Comparison of ENCODE assay signal across 16 cellular contexts in the genomic region with DNA sequence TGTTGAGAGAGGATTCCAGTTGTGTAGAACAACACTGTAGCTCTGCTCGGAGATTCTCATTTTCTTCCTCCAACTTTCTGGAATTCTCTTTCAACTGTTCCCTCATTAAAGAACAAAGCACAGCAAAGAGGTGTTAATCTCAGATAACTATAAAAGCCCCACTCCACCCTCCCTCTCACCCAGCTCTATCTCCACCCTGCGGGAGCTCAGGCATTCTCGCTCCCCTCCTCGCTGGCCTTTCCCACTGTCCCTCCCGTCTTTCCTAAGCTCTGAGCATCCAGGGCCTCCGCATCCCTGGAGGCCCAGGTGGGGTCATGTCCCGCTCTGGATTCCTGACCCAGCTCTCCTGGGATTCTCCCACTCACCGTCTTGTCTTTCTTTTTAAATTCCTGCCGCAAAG. TPM values are rescaled to one million over a fixed set of nuclear protein-coding genes. Genes with fewer than 3 reads are reported as not detected.
DNase-seq lines count a peak whose midpoint lies in the region; ATAC-seq and TF ChIP-seq lines count a peak whose summit lies in the region.
"Had no signal": no experiment of that assay in that cellular context is flagged by ENCODE, and none has a peak within 500 bp of the region (broad histone marks: within the 10 kb centered on the region; RNA-seq: fewer than 3 reads in every experiment).

No MANE protein-coding gene starts in this region.

- H3K4me3 ChIP-seq in Karpas-422 (ENCODE audit: low read length) (no peak overlapping the region), neural progenitor cell (no peak overlapping the region), gastrocnemius medialis (no peak overlapping the region)
- H3K4me3 ChIP-seq: BLaER1 treated with 17β-estradiol and CSF1 and Interleukin-3, amounts not matched to agents 10 nM and 100 nM; HAP-1 had no signal

- H3K9me2 ChIP-seq in Karpas-422 (replicated peaks; ENCODE audit: insufficient read depth, low read length), result no peaks in the 10 kb centered on the region

- H3K9me3 ChIP-seq in Karpas-422 (ENCODE audit: low read length), result no peaks in the 10 kb centered on the region
- no peaks in the 10 kb centered on the region for H3K9me3 ChIP-seq in neural progenitor cell (ENCODE audit: low read depth)
- no peaks in the 10 kb centered on the region for H3K9me3 ChIP-seq in gastrocnemius medialis
- H3K9me3 ChIP-seq: BLaER1 treated with 17β-estradiol and CSF1 and Interleukin-3, amounts not matched to agents 10 nM and 100 nM; HAP-1 had no signal

- no peak overlapping the region for H3K9ac ChIP-seq in Karpas-422 (ENCODE audit: low read length)
- H3K9ac ChIP-seq in neural progenitor cell, result no peak overlapping the region
- H3K9ac ChIP-seq: BLaER1 treated with 17β-estradiol and CSF1 and Interleukin-3, amounts not matched to agents 10 nM and 100 nM had no signal

- no peaks in the 10 kb centered on the region for H3K27me3 Mint-ChIP-seq in dendritic cell treated with granulocyte-macrophage colony-stimulating factor and Interleukin-4, amounts not matched to agents 40 ng/mL and 50 ng/mL, for 4 days
- H3K27me3 Mint-ChIP-seq in neural progenitor cell (ENCODE audit: insufficient read depth, low read depth), result peaks cover 2% of the 10 kb centered on the region
- H3K27me3 Mint-ChIP-seq: B cell; CD8-positive, alpha-beta memory T cell had no signal

- no peak for TF ChIP-seq CTCF in neural progenitor cell (IDR thresholded peaks at IDR 0.05)
- no peak for TF ChIP-seq CTCF in gastrocnemius medialis (IDR thresholded peaks at IDR 0.05 in 4 of 5, conservative IDR thresholded peaks at IDR 0.05 in 1 of 5)

- H3K36me3 Mint-ChIP-seq in dendritic cell treated with granulocyte-macrophage colony-stimulating factor and Interleukin-4, amounts not matched to agents 40 ng/mL and 50 ng/mL, for 4 days (ENCODE audit: low read depth), result peaks cover 9% of the 10 kb centered on the region
- no peaks in the 10 kb centered on the region for H3K36me3 Mint-ChIP-seq in neural progenitor cell
- H3K36me3 Mint-ChIP-seq: CD8-positive, alpha-beta memory T cell had no signal

- H3K79me2 ChIP-seq in Karpas-422 (ENCODE audit: low read length) (no peaks in the 10 kb centered on the region), neural progenitor cell (ENCODE audit: low read depth) (no peaks in the 10 kb centered on the region)

- peak overlapping the region; percentile 84 for H3K27ac Mint-ChIP-seq in dendritic cell treated with granulocyte-macrophage colony-stimulating factor and Interleukin-4, amounts not matched to agents 40 ng/mL and 50 ng/mL, for 4 days
- no peak overlapping the region for H3K27ac Mint-ChIP-seq in neural progenitor cell
- H3K27ac Mint-ChIP-seq: B cell; CD8-positive, alpha-beta memory T cell had no signal

- H3K27me3 ChIP-seq in Karpas-422 (ENCODE audit: low read length) (no peaks in the 10 kb centered on the region), neural progenitor cell (no peaks in the 10 kb centered on the region), gastrocnemius medialis (no peaks in the 10 kb centered on the region)
- H3K27me3 ChIP-seq: BLaER1 treated with 17β-estradiol and CSF1 and Interleukin-3, amounts not matched to agents 10 nM and 100 nM had no signal

- H3K4me1 ChIP-seq in Karpas-422 (ENCODE audit: low read length) (no peaks in the 10 kb centered on the region), neural progenitor cell (peaks cover 20% of the 10 kb centered on the region), gastrocnemius medialis (no peaks in the 10 kb centered on the region)

- H3K27ac ChIP-seq in Karpas-422 (ENCODE audit: low read length) (no peak overlapping the region), neural progenitor cell (peak overlapping the region; percentile 27), gastrocnemius medialis (no peak overlapping the region)

- H3K36me3 ChIP-seq in Karpas-422 (ENCODE audit: insufficient read depth, low read length) (no peaks in the 10 kb centered on the region), neural progenitor cell (no peaks in the 10 kb centered on the region), gastrocnemius medialis (no peaks in the 10 kb centered on the region)
- H3K36me3 ChIP-seq: HAP-1 had no signal

- H4K20me1 ChIP-seq in Karpas-422 (ENCODE audit: insufficient read depth, low read depth, low read length), result no peaks in the 10 kb centered on the region
- H4K20me1 ChIP-seq in neural progenitor cell (ENCODE audit: low read depth), result no peaks in the 10 kb centered on the region
- H4K20me1 ChIP-seq: BLaER1 treated with 17β-estradiol and CSF1 and Interleukin-3, amounts not matched to agents 10 nM and 100 nM had no signal

- peaks cover 11% of the 10 kb centered on the region for H3F3A ChIP-seq in neural progenitor cell (ENCODE audit: low read depth)

- no peak for ATAC-seq in gastrocnemius medialis

- peaks cover 87% of the 10 kb centered on the region for H3K4me1 Mint-ChIP-seq in dendritic cell treated with granulocyte-macrophage colony-stimulating factor and Interleukin-4, amounts not matched to agents 40 ng/mL and 50 ng/mL, for 4 days (ENCODE audit: low read depth)
- peaks cover 24% of the 10 kb centered on the region for H3K4me1 Mint-ChIP-seq in neural progenitor cell
- H3K4me1 Mint-ChIP-seq: B cell had no signal

- H3K4me2 ChIP-seq in Karpas-422 (ENCODE audit: low read depth, low read length, poor library complexity, severe bottlenecking) (no peak overlapping the region), neural progenitor cell (peak overlapping the region; percentile 28)

- TF ChIP-seq POLR2A in gastrocnemius medialis (IDR thresholded peaks at IDR 0.05), result no peak

- in situ Hi-C loops in gastrocnemius medialis (cut with MboI; ENCODE audit: low sequenced_read_pairs in 4 of 4), result no loop called here

- H3K4me3 Mint-ChIP-seq in dendritic cell treated with granulocyte-macrophage colony-stimulating factor and Interleukin-4, amounts not matched to agents 40 ng/mL and 50 ng/mL, for 4 days, result no peak overlapping the region
- no peak overlapping the region for H3K4me3 Mint-ChIP-seq in neural progenitor cell
- H3K4me3 Mint-ChIP-seq: B cell; CD8-positive, alpha-beta memory T cell had no signal

- intact Hi-C loops in dendritic cell treated with granulocyte-macrophage colony-stimulating factor and Interleukin-4, amounts not matched to agents 40 ng/mL and 50 ng/mL, for 4 days (cut with micrococcal nuclease), result loop anchor here (10.0 kb wide), 2 partner anchors 106 to 276 kb away; no protein-coding TSS in a partner anchor
- intact Hi-C loops in gastrocnemius medialis (cut with DNase I; ENCODE audit: low total_unique reads), result no loop called here

- DNase-seq in Karpas-422 (peak; percentile 15), neural progenitor cell (ENCODE audit: low spot score) (no peak), HuH-7.5 (ENCODE audit: low spot score) (no peak), gastrocnemius medialis (no peak)
- DNase-seq in activated effector memory CD4-positive, alpha-beta T cell treated with anti-CD3 and anti-CD28 coated beads, Interleukin-2, amount 50 U/mL, for 16 hours, result no peak
- DNase-seq: CD8-positive, alpha-beta memory T cell; COR-L47; DMS 273 treated with DMSO at 0.1 percent for 48 hours; DMS53; DND-41; EL; GOT3 had no signal

- no peaks in the 10 kb centered on the region for H3K9me3 Mint-ChIP-seq in dendritic cell treated with granulocyte-macrophage colony-stimulating factor and Interleukin-4, amounts not matched to agents 40 ng/mL and 50 ng/mL, for 4 days
- H3K9me3 Mint-ChIP-seq in neural progenitor cell, result no peaks in the 10 kb centered on the region
- H3K9me3 Mint-ChIP-seq: CD8-positive, alpha-beta memory T cell had no signal

- H2AFZ ChIP-seq in Karpas-422 (ENCODE audit: low read length), result no peak overlapping the region
- H2AFZ ChIP-seq in neural progenitor cell (replicated peaks), result no peak overlapping the region

RNA-seq across cellular contexts. Expression of gene DHX38, which starts 35.1 kb away (rescaled TPM):
- 32.3 and 57.4 TPM in 2 replicates for total RNA-seq in Karpas-422 (2014; rRNA removed; shearing (Covaris generic); ENCODE audit: low replicate concordance)
- total RNA-seq in neural progenitor cell (ENCODE audit: low replicate concordance), result 31.6 and 53.2 TPM in 2 replicates
- total RNA-seq in gastrocnemius medialis, result 10 to 100 TPM; 26.9 to 75.3 (median 53.8) TPM

RNA-seq across cellular contexts. Expression of gene TXNL4B, which starts 35.3 kb away (rescaled TPM):
- total RNA-seq in Karpas-422 (2014; rRNA removed; shearing (Covaris generic); ENCODE audit: low replicate concordance), result 11.7 and 15.2 TPM in 2 replicates
- 12.0 and 23.4 TPM in 2 replicates for total RNA-seq in neural progenitor cell (ENCODE audit: low replicate concordance)
- 10 to 100 TPM in 2 of 4 donors, 1 to 10 TPM in 2; 6.0 to 13.7 (median 10.0) TPM for total RNA-seq in gastrocnemius medialis

RNA-seq across cellular contexts. Expression of gene PMFBP1, which starts 43.3 kb away (rescaled TPM):
- total RNA-seq in Karpas-422 (2014; rRNA removed; shearing (Covaris generic); ENCODE audit: low replicate concordance), result 0.56 and 1.4 TPM in 2 replicates
- total RNA-seq in neural progenitor cell (ENCODE audit: low replicate concordance), result 0.96 and 12.8 TPM in 2 replicates
- total RNA-seq in gastrocnemius medialis, result not detected
